ENCODE assay signal across 20 cellular contexts in the genomic region with DNA sequence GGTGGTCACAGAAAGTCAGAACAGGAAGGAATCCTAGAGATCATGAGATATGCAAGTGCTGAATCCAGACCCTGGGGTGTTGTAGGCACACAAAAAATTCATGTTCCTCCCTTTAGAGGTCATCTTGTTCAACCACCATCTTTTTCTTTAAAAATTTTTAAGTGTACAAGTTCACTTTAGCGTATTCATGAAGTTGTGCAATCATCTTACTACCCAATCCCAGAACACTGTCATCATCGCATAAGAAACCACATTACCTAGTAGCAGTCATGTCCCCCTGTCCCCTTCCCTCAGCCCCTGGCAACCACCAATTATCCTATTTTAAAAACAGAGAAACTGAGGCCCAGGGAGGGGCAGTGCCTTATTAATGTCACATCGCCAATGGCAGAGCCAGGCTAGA.
"Had no signal": no experiment of that assay in that cellular context is flagged by ENCODE, and none has a peak within 500 bp of the region (broad histone marks: within the 10 kb centered on the region; RNA-seq: fewer than 3 reads in every experiment).

No MANE protein-coding gene starts in this region.

- ATAC-seq: esophagus mucosa; heart right ventricle; left lobe of liver; naive thymus-derived CD8-positive, alpha-beta T cell; psoas muscle; sciatic nerve; stimulated activated naive B cell treated with anti-CD40 and anti-IgM and Interleukin-4, amounts not matched to agents 10 μg/mL and 1 μg/mL and 100 μg/mL, for 72 hours; stimulated activated naive CD8-positive, alpha-beta T cell treated with anti-CD3 and anti-CD28 coated beads, Interleukin-15, amount 100 ng/mL, for 72 hours; upper lobe of right lung had no signal

- DNase-seq: effector memory CD4-positive, alpha-beta T cell; heart right ventricle; hypothalamus; mammary epithelial cell; naive thymus-derived CD8-positive, alpha-beta T cell; retina; stimulated activated CD4-positive, alpha-beta T cell treated with anti-CD3 and anti-CD28 coated beads, Interleukin-2, amount 100 ng/mL, for 24 hours; stimulated activated CD4-positive, alpha-beta T cell treated with anti-CD3 and anti-CD28 coated beads, Interleukin-4, amount 100 ng/mL, for 4 hours; stimulated activated naive B cell treated with anti-CD40 and anti-IgM and Interleukin-4, amounts not matched to agents 10 μg/mL and 1 μg/mL and 100 μg/mL, for 72 hours; stimulated activated naive CD8-positive, alpha-beta T cell treated with anti-CD3 and anti-CD28 coated beads, Interleukin-15, amount 100 ng/mL, for 72 hours; testis; upper lobe of right lung had no signal

- H3K36me3 ChIP-seq: heart right ventricle, neutrophil, tibial nerve, upper lobe of right lung, vagina had no signal

- H3K4me3 ChIP-seq: heart right ventricle, psoas muscle, skin epidermis, testis, tibial nerve, upper lobe of right lung, vagina had no signal

- H3K27ac ChIP-seq: heart right ventricle, neutrophil, skin epidermis, testis, tibial nerve, upper lobe of right lung, vagina had no signal

- H3K9me3 Mint-ChIP-seq: naive thymus-derived CD8-positive, alpha-beta T cell; stimulated activated naive B cell treated with anti-CD40 and anti-IgM and Interleukin-4, amounts not matched to agents 10 μg/mL and 1 μg/mL and 100 μg/mL, for 72 hours; stimulated activated naive CD8-positive, alpha-beta T cell treated with anti-CD3 and anti-CD28 coated beads, Interleukin-15, amount 100 ng/mL, for 72 hours had no signal

- H3K4me1 ChIP-seq: testis, tibial nerve, upper lobe of right lung, vagina had no signal

- H3K9me3 ChIP-seq: heart right ventricle, neutrophil, psoas muscle, testis, tibial nerve, upper lobe of right lung, vagina had no signal

- H3K4me3 Mint-ChIP-seq: naive thymus-derived CD8-positive, alpha-beta T cell; stimulated activated naive B cell treated with anti-CD40 and anti-IgM and Interleukin-4, amounts not matched to agents 10 μg/mL and 1 μg/mL and 100 μg/mL, for 72 hours; stimulated activated naive CD8-positive, alpha-beta T cell treated with anti-CD3 and anti-CD28 coated beads, Interleukin-15, amount 100 ng/mL, for 72 hours had no signal

- H3K36me3 Mint-ChIP-seq: naive thymus-derived CD8-positive, alpha-beta T cell; stimulated activated naive B cell treated with anti-CD40 and anti-IgM and Interleukin-4, amounts not matched to agents 10 μg/mL and 1 μg/mL and 100 μg/mL, for 72 hours had no signal

- H3K27ac Mint-ChIP-seq: stimulated activated naive B cell treated with anti-CD40 and anti-IgM and Interleukin-4, amounts not matched to agents 10 μg/mL and 1 μg/mL and 100 μg/mL, for 72 hours; stimulated activated naive CD8-positive, alpha-beta T cell treated with anti-CD3 and anti-CD28 coated beads, Interleukin-15, amount 100 ng/mL, for 72 hours had no signal

- H3K27me3 ChIP-seq: heart right ventricle, neutrophil, testis, tibial nerve, upper lobe of right lung, vagina had no signal
